23 cellular contexts compared by ENCODE assay signal in genomic region chr17:44293509-44294226, GRCh38. TPM values are rescaled to one million over a fixed set of nuclear protein-coding genes. Genes with fewer than 3 reads are reported as not detected.
"Had no signal": no experiment of that assay in that cellular context is flagged by ENCODE, and none has a peak within 500 bp of the region (broad histone marks: within the 10 kb centered on the region; RNA-seq: fewer than 3 reads in every experiment).

No MANE protein-coding gene starts in this region.

- H3K27ac Mint-ChIP-seq: activated naive CD8-positive, alpha-beta T cell; activated T-cell treated with anti-CD3 and anti-CD28 coated beads, Interleukin-2, amount 50 U/mL, for 72 hours; nephron; progenitor cell of endocrine pancreas; T-helper 2 cell treated with Interferon-gamma antibody and Interleukin-4, amounts not matched to agents 5 μg/mL and 100 μg/mL, for 36 hours; type B pancreatic cell; WTC11 had no signal

- H3K9me3 Mint-ChIP-seq: activated T-cell treated with anti-CD3 and anti-CD28 coated beads, Interleukin-2, amount 50 U/mL, for 72 hours; nephron; T-helper 2 cell treated with Interferon-gamma antibody and Interleukin-4, amounts not matched to agents 5 μg/mL and 100 μg/mL, for 36 hours; type B pancreatic cell; WTC11 had no signal

- H3K36me3 ChIP-seq: lower lobe of right lung, right atrium auricular region, stomach had no signal

- H3K9me3 ChIP-seq: lower lobe of right lung, right atrium auricular region, stomach had no signal

- ATAC-seq: foreskin keratinocyte, left colon, lower lobe of right lung, WTC11 had no signal

- H3K4me3 ChIP-seq: lower lobe of right lung, right atrium auricular region, stomach had no signal

- H3K27ac ChIP-seq: epithelial cell of prostate, foreskin keratinocyte, lower lobe of right lung, right atrium auricular region, stomach had no signal

- H3K4me3 Mint-ChIP-seq: activated naive CD8-positive, alpha-beta T cell; activated T-cell treated with anti-CD3 and anti-CD28 coated beads, Interleukin-2, amount 50 U/mL, for 72 hours; nephron; T-helper 2 cell treated with Interferon-gamma antibody and Interleukin-4, amounts not matched to agents 5 μg/mL and 100 μg/mL, for 36 hours; type B pancreatic cell; WTC11 had no signal

- H3K27me3 ChIP-seq: right atrium auricular region had no signal

- DNase-seq: activated CD4-positive, alpha-beta T cell treated with anti-CD3 and anti-CD28 coated beads for 4 hours; activated gamma-delta T cell; activated T-cell treated with anti-CD3 and anti-CD28 coated beads, Interleukin-2, amount 50 U/mL, for 72 hours; amygdala; foreskin keratinocyte; hippocampal formation; islet precursor cell; left colon; lower lobe of right lung; occipital lobe; stimulated activated CD4-positive, alpha-beta T cell treated with anti-CD3 and anti-CD28 coated beads, Interleukin-2, amount 100 ng/mL, for 24 hours; stomach had no signal

- H3K4me1 Mint-ChIP-seq: nephron had no signal

- H3K4me1 ChIP-seq: foreskin keratinocyte, lower lobe of right lung, right atrium auricular region, stomach had no signal

- H3K36me3 Mint-ChIP-seq: activated naive CD8-positive, alpha-beta T cell; type B pancreatic cell; WTC11 had no signal

RNA-seq across cellular contexts. Expression of gene RUNDC3A, which starts 14.7 kb away (rescaled TPM):
- total RNA-seq: fibroblast of lung had no signal

RNA-seq across cellular contexts. Expression of gene SLC4A1, which starts 25.7 kb away (rescaled TPM):
- total RNA-seq: activated CD8-positive, alpha-beta memory T cell treated with anti-CD3 and anti-CD28 coated beads for 36 hours; activated T-cell treated with anti-CD3 and anti-CD28 coated beads, Interleukin-2, amount 50 U/mL, for 72 hours; dermis microvascular lymphatic vessel endothelial cell; fibroblast of lung; foreskin keratinocyte; left colon; progenitor cell of endocrine pancreas; WTC11 had no signal
